ENCODE assay signal across 8 cellular contexts in the genomic region with DNA sequence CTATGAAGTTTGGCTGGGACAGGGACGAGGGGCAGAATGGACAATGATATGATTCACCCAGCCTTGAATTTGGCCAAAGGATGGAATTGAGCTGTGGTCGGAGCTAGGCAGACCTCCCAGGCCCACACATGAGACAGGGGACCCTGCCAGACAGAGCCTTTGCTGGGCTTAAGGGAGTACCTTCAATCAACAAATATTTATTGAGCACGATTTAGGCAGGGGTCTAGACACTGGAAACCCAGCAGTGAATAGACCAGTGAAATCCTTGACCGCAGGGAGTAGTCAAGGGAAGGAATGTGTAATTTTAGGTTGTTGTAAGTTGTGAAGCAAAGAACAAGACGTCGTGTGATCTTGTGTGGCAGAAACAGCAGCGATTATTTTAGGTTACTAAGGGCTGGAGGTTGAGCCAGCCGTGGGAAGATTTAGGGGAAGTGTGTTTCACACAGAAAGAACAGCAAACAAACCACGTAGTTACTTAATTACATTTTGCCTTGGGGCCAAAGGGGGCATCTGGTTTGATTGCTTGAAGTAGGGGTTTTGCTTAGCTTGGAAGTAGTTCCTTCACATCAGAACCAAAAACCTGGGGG. TPM values are rescaled to one million over a fixed set of nuclear protein-coding genes. Genes with fewer than 3 reads are reported as not detected.
DNase-seq lines count a peak whose midpoint lies in the region; ATAC-seq and TF ChIP-seq lines count a peak whose summit lies in the region.

No MANE protein-coding gene starts in this region.

- H3K27ac ChIP-seq in IMR-90 (ENCODE audit: insufficient read depth, low read length): no peak overlapping the region

- 0 out of 2 replicates have a peak overlapping the region, but pooled peaks have one; percentile 84 for H3K9ac ChIP-seq in IMR-90 (ENCODE audit: low read depth, low read length)
- H3K9ac ChIP-seq in skeletal muscle satellite cell (ENCODE audit: low read depth, low read length): peak overlapping the region; percentile 96

- DNase-seq in GM12864 (ENCODE audit: low read depth) (no peak), IMR-90 (no peak), activated T-cell treated with anti-CD3 and anti-CD28 coated beads for 48 hours (ENCODE audit: low read depth) (peak; percentile 13), foreskin fibroblast (peak in 1 of 2 donors; percentile 13), HK-2 (ENCODE audit: unreplicated experiment) (no peak), mucosa of gallbladder (ENCODE audit: low spot score) (no peak)

- H3K9me3 ChIP-seq in IMR-90 (ENCODE audit: control insufficient read depth, insufficient read depth, low read length): no peaks in the 10 kb centered on the region; the same call in 1 of the 2 replicates
- H3K9me3 ChIP-seq in skeletal muscle satellite cell (replicated peaks; ENCODE audit: low read length): no peaks in the 10 kb centered on the region

- peak overlapping the region in 1 of 2 experiments; percentile 94; a peak in 2 of 4 replicates for H4K8ac ChIP-seq in IMR-90 (ENCODE audit: low read depth in 2 of 2, low read length in 2 of 2)

- no peak overlapping the region for H2BK20ac ChIP-seq in IMR-90 (ENCODE audit: low read depth, low read length)

- H2AFZ ChIP-seq in IMR-90 (replicated peaks; ENCODE audit: low read length, poor library complexity): peak overlapping the region; percentile 14

- TF ChIP-seq POLR2A in IMR-90 (IDR thresholded peaks at IDR 0.05; ENCODE audit: low read depth, low read length): no peak

- CTCF ChIA-PET in IMR-90 (lab: Yijun Ruan, JAX): interaction anchor here (0.6 kb wide), 1 partner anchor 32 kb away, joined by 4 read pairs; no protein-coding TSS in a partner anchor

- peaks cover 10% of the 10 kb centered on the region for H3K4me1 ChIP-seq in IMR-90 (ENCODE audit: control insufficient read depth, insufficient read depth, low read length)
- H3K4me1 ChIP-seq in skeletal muscle satellite cell (ENCODE audit: control insufficient read depth, insufficient read depth, low read length): peaks cover 16% of the 10 kb centered on the region

- dilution Hi-C loops in IMR-90 (cut with HindIII; ENCODE audit: low sequenced_read_pairs, unreplicated experiment): no loop called here

- H3K56ac ChIP-seq in IMR-90 (ENCODE audit: extremely low read depth, insufficient read depth, low read length): peak overlapping the region; percentile 10; the same call in 1 of the 2 replicates

- H3K4me3 ChIP-seq in GM12864 (ENCODE audit: low read depth, low read length) (peak overlapping the region; percentile 86), IMR-90 (ENCODE audit: insufficient read depth, low read depth, low read length) (peak overlapping the region; percentile 90), foreskin fibroblast (ENCODE audit: low read depth in 1 of 2, low read length in 2 of 2) (peak overlapping the region; percentile 71 to 96), skeletal muscle satellite cell (ENCODE audit: low read length) (peak overlapping the region; percentile 93)

- no CpG with 5 or more reads among the region's 9 CpGs for WGBS in IMR-90 (ENCODE audit: extremely low coverage in 2 of 2, insufficient read length in 1 of 2), 2 experiments

- H3K14ac ChIP-seq in IMR-90 (replicated peaks; ENCODE audit: low read depth, low read length): peak overlapping the region; percentile 99; the same call in 1 of the 2 replicates

- H3K4me2 ChIP-seq in IMR-90 (ENCODE audit: low read depth, low read length): peak overlapping the region; percentile 78
- peak overlapping the region; percentile 97 for H3K4me2 ChIP-seq in skeletal muscle satellite cell (ENCODE audit: low read length)

- H4K5ac ChIP-seq in IMR-90 (ENCODE audit: low read depth, low read length): peak overlapping the region; percentile 88; the same call in 1 of the 2 replicates

- no peak overlapping the region for H3K18ac ChIP-seq in IMR-90 (ENCODE audit: low read depth, low read length)

- no peak for TF ChIP-seq CTCF in GM12864 (IDR thresholded peaks at IDR 0.05; ENCODE audit: low read depth, low read length, missing control alignments)
- no peak for TF ChIP-seq CTCF in IMR-90 (conservative IDR thresholded peaks at IDR 0.05; ENCODE audit: low read depth, low read length)
- TF ChIP-seq CTCF in foreskin fibroblast (IDR thresholded peaks at IDR 0.05; ENCODE audit: low read depth, low read length): no peak

- no peak overlapping the region for H2BK120ac ChIP-seq in IMR-90 (ENCODE audit: low read depth, low read length)

- no peaks in the 10 kb centered on the region for H3K27me3 ChIP-seq in IMR-90 (ENCODE audit: control insufficient read depth, insufficient read depth, low read length)
- H3K27me3 ChIP-seq in skeletal muscle satellite cell (ENCODE audit: control insufficient read depth, insufficient read depth, low read length): peaks cover 11% of the 10 kb centered on the region

- ATAC-seq in IMR-90 (ENCODE audit: low read depth) (no peak), GM21717 (IDR thresholded peaks at IDR 0.05; ENCODE audit: unreplicated experiment) (no peak)

- POLR2A ChIA-PET in IMR-90 (lab: Charles Lee; ENCODE audit: unreplicated experiment): no interaction called here

- in situ Hi-C loops in IMR-90 (cut with MboI; ENCODE audit: low sequenced_read_pairs): no loop called here

- H3K9me1 ChIP-seq in IMR-90 (ENCODE audit: insufficient read depth, low read length): peaks cover 15% of the 10 kb centered on the region

- H2AK9ac ChIP-seq in IMR-90 (replicated peaks; ENCODE audit: low read depth, low read length, poor library complexity): peak overlapping the region; percentile 98

- H3K79me1 ChIP-seq in IMR-90 (ENCODE audit: low read depth in 1 of 2, low read length in 2 of 2): peaks cover 12 to 52% of the 10 kb centered on the region in 2 experiments; a peak in 3 of 4 replicates

- peak overlapping the region; percentile 97; the same call in 1 of the 2 replicates for H3K23ac ChIP-seq in IMR-90 (ENCODE audit: low read depth, low read length)

- H3K36me3 ChIP-seq in IMR-90 (ENCODE audit: control insufficient read depth, insufficient read depth, low read length) (peaks cover 1% of the 10 kb centered on the region; the same call in 1 of the 2 replicates), skeletal muscle satellite cell (ENCODE audit: insufficient read depth, low read length) (peaks cover 5% of the 10 kb centered on the region)

- peaks cover 13% of the 10 kb centered on the region for H4K20me1 ChIP-seq in IMR-90 (ENCODE audit: insufficient read depth, low read length)

- no TSS peak for BruUV-seq in IMR-90 (replicated peaks; lab: Mats Ljungman, UMichigan)

- H2AK5ac ChIP-seq in IMR-90 (ENCODE audit: low read depth, low read length): peak overlapping the region; percentile 55; the same call in 1 of the 2 replicates

- peak overlapping the region; percentile 99 for H3K4ac ChIP-seq in IMR-90 (ENCODE audit: low read depth, low read length)

- peak overlapping the region; percentile 96 for H4K91ac ChIP-seq in IMR-90 (ENCODE audit: insufficient read depth, low read depth, low read length)

- peak overlapping the region; percentile 55; the same call in 1 of the 3 replicates for H2BK15ac ChIP-seq in IMR-90 (ENCODE audit: low read depth, low read length)

- intact Hi-C loops in IMR-90 (cut with micrococcal nuclease): no loop called here

- H2BK5ac ChIP-seq in IMR-90 (ENCODE audit: low read depth, low read length, poor library complexity, severe bottlenecking): no peak overlapping the region

- no peak for TF ChIP-seq RAD21 in IMR-90 (IDR thresholded peaks at IDR 0.05; ENCODE audit: low read length)

TF ChIP-seq in IMR-90, 13 proteins besides CTCF, POLR2A, EP300 and RAD21 (continues in another document):
- TF ChIP-seq FOS (IDR thresholded peaks at IDR 0.05; ENCODE audit: low read depth, low read length): no peak
- TF ChIP-seq NFE2L2 (IDR thresholded peaks at IDR 0.05; ENCODE audit: low read depth, low read length): no peak
- no peak for TF ChIP-seq BHLHE40 (IDR thresholded peaks at IDR 0.05; ENCODE audit: low read depth, low read length)
- no peak for TF ChIP-seq CHD1 (IDR thresholded peaks at IDR 0.05; ENCODE audit: low read depth, low read length)
- TF ChIP-seq MAFK (IDR thresholded peaks at IDR 0.05; ENCODE audit: low read depth, low read length): no peak

RNA-seq across cellular contexts. Expression of a gene that starts 16.9 kb away (rescaled TPM):
- total RNA-seq in IMR-90 (2012; rRNA removed): not detected in 2 replicates
- 0.17 and 0.37 TPM in 2 replicates for polyA plus RNA-seq in IMR-90 (2012; rRNA removed)
- polyA plus RNA-seq in IMR-90 (2012; cell fraction: cytosol; rRNA removed): 0.22 and 0.26 TPM in 2 replicates
- polyA plus RNA-seq in IMR-90 (2012; cell fraction: nucleus; rRNA removed; ENCODE audit: low replicate concordance): 0.25 TPM in 1 of 2 replicates, not detected in the other
- total RNA-seq in skeletal muscle satellite cell (2012; rRNA removed): under 0.01 TPM in 1 of 2 replicates, not detected in the other
- total RNA-seq in mucosa of gallbladder: 88.3 TPM

RNA-seq across cellular contexts. Expression of a gene that starts 21.4 kb away (rescaled TPM):
- total RNA-seq in IMR-90 (2012; rRNA removed) (25.8 and 28.5 TPM in 2 replicates), mucosa of gallbladder (223 TPM)
- polyA plus RNA-seq in IMR-90 (2012; rRNA removed): 62.1 and 62.9 TPM in 2 replicates
- 44.2 and 47.4 TPM in 2 replicates for polyA plus RNA-seq in IMR-90 (2012; cell fraction: cytosol; rRNA removed)
- polyA plus RNA-seq in IMR-90 (2012; cell fraction: nucleus; rRNA removed; ENCODE audit: low replicate concordance): 90.2 and 94.3 TPM in 2 replicates
- 10.1 and 19.0 TPM in 2 replicates for total RNA-seq in skeletal muscle satellite cell (2012; rRNA removed)

RNA-seq across cellular contexts. Expression of a gene that starts 35.2 kb away (rescaled TPM):
- 3.6 and 3.9 TPM in 2 replicates for total RNA-seq in IMR-90 (2012; rRNA removed)
- 8.5 and 9.3 TPM in 2 replicates for polyA plus RNA-seq in IMR-90 (2012; rRNA removed)
- 3.6 and 11.0 TPM in 2 replicates for polyA plus RNA-seq in IMR-90 (2012; cell fraction: cytosol; rRNA removed)
- polyA plus RNA-seq in IMR-90 (2012; cell fraction: nucleus; rRNA removed; ENCODE audit: low replicate concordance): 3.6 and 5.5 TPM in 2 replicates
- 4.1 and 5.7 TPM in 2 replicates for total RNA-seq in skeletal muscle satellite cell (2012; rRNA removed)
- 6.2 TPM for total RNA-seq in mucosa of gallbladder

RNA-seq across cellular contexts. Expression of a gene that starts 38.2 kb away (rescaled TPM):
- total RNA-seq in IMR-90 (2012; rRNA removed): 5.7 and 7.8 TPM in 2 replicates
- polyA plus RNA-seq in IMR-90 (2012; rRNA removed): 12.9 and 13.3 TPM in 2 replicates
- 7.1 and 11.1 TPM in 2 replicates for polyA plus RNA-seq in IMR-90 (2012; cell fraction: cytosol; rRNA removed)
- 50.6 and 58.6 TPM in 2 replicates for polyA plus RNA-seq in IMR-90 (2012; cell fraction: nucleus; rRNA removed; ENCODE audit: low replicate concordance)
- total RNA-seq in skeletal muscle satellite cell (2012; rRNA removed): 7.0 and 8.6 TPM in 2 replicates
- 21.1 TPM for total RNA-seq in mucosa of gallbladder

RNA-seq across cellular contexts. Expression of a gene that starts 50.2 kb away (rescaled TPM):
- total RNA-seq in IMR-90 (2012; rRNA removed) (95.3 and 120 TPM in 2 replicates), mucosa of gallbladder (162 TPM)
- 155 and 166 TPM in 2 replicates for polyA plus RNA-seq in IMR-90 (2012; rRNA removed)
- polyA plus RNA-seq in IMR-90 (2012; cell fraction: cytosol; rRNA removed): 86.0 and 97.7 TPM in 2 replicates
- polyA plus RNA-seq in IMR-90 (2012; cell fraction: nucleus; rRNA removed; ENCODE audit: low replicate concordance): 521 and 599 TPM in 2 replicates
- total RNA-seq in skeletal muscle satellite cell (2012; rRNA removed): 125 and 135 TPM in 2 replicates

Comparison
In these comparisons a context has a peak if more than half of its experiments do, and no peak if none do; other contexts are left out.
1. RNA of a gene that starts 16.9 kb away (total RNA-seq): 88.3 TPM in mucosa of gallbladder (single experiment); not detected in IMR-90; every median in the first group is over 10 times any median in the second.
2. Peak in every context shown above with its lines, with median percentiles within 50 percentile points of each other: H3K4me3 ChIP-seq.